Comparison of ENCODE assay signal across 15 cellular contexts in the genomic region with DNA sequence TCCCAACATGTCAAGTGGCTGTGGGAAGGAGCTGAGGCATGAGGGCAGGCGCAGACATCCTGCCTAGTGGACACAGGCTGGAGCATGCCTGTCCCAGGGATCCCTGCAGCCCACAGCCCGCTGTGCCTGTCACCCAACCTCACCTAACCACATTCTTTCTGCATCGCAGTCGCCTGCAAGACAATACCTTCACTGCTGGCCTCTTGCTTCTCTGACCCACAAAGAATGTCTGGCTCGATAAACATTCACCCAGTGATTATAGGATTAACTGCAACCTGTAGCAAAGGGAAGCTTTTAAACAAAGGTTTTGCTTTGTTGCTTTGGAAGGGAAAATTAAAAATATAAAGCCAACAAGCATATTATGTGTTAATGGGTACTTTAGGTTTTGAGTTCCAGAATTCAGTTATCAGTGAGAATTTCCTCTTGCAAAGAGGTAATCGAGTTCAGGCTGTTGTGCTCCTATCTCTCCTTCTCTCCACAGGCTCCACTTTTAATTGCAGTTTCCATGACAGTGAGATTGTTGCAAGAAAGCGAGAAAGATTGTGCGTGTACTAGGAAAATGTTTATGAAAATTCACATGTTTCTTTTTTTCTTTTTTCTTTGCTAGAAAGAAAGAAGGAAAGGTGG. TPM values are rescaled to one million over a fixed set of nuclear protein-coding genes. Genes with fewer than 3 reads are reported as not detected.
DNase-seq lines count a peak whose midpoint lies in the region; TF ChIP-seq lines count a peak whose summit lies in the region.
"Had no signal": no experiment of that assay in that cellular context is flagged by ENCODE, and none has a peak within 500 bp of the region (broad histone marks: within the 10 kb centered on the region; RNA-seq: fewer than 3 reads in every experiment).

No MANE protein-coding gene starts in this region.

- H3K9me3 ChIP-seq in tibial artery (peaks cover 0 to 3% (median 0%) of the 10 kb centered on the region in 3 donors), left ventricle myocardium inferior (replicated peaks) (peaks cover 6% of the 10 kb centered on the region)
- H3K9me3 ChIP-seq: gastrocnemius medialis had no signal

- peak; percentile 53 for DNase-seq in HK-2 (ENCODE audit: unreplicated experiment)
- DNase-seq in SW480 (ENCODE audit: low spot score), result peak; percentile 74
- DNase-seq in iPS-NIHi11 (ENCODE audit: low spot score), result peak; percentile 91
- DNase-seq in retinal pigment epithelial cell (ENCODE audit: low read depth), result peak; percentile 91
- no peak for DNase-seq in DMS153 (lab: John Stamatoyannopoulos, UW)
- DNase-seq in tibial artery, result no peak
- no peak for DNase-seq in left ventricle myocardium inferior
- DNase-seq: activated CD8-positive, alpha-beta memory T cell treated with anti-CD3 and anti-CD28 coated beads, Interleukin-2, amount 10 ng/mL, durations not matched to agents 7 days and 5 days; activated naive CD8-positive, alpha-beta T cell treated with anti-CD3 and anti-CD28 coated beads, Interleukin-2, amount 10 ng/mL, durations not matched to agents 7 days and 5 days; gastrocnemius medialis; SHP77; stimulated activated CD4-positive, alpha-beta T cell treated with anti-CD3 and anti-CD28 coated beads, Interleukin-4, amount 100 ng/mL, for 4 hours had no signal

- TF ChIP-seq CTCF in retinal pigment epithelial cell (conservative IDR thresholded peaks at IDR 0.05; ENCODE audit: low read depth, low read length), result no peak
- TF ChIP-seq CTCF in tibial artery (IDR thresholded peaks at IDR 0.05), result no peak
- TF ChIP-seq CTCF in left ventricle myocardium inferior (IDR thresholded peaks at IDR 0.05; ENCODE audit: borderline replicate concordance), result no peak

- intact Hi-C loops in tibial artery (cut with DNase I; ENCODE audit: low total_unique reads) (no loop called here), left ventricle myocardium inferior (cut with micrococcal nuclease) (no loop called here)

- H3K27ac ChIP-seq in tibial artery (no peak overlapping the region), left ventricle myocardium inferior (replicated peaks) (no peak overlapping the region)
- H3K27ac ChIP-seq: C4-2B, gastrocnemius medialis, HL-60 had no signal

- H3K4me3 ChIP-seq in retinal pigment epithelial cell (ENCODE audit: low read length) (no peak overlapping the region), tibial artery (no peak overlapping the region), left ventricle myocardium inferior (no peak overlapping the region)
- H3K4me3 ChIP-seq: gastrocnemius medialis, lung had no signal

- H3K36me3 ChIP-seq in tibial artery (no peaks in the 10 kb centered on the region), left ventricle myocardium inferior (no peaks in the 10 kb centered on the region)
- H3K36me3 ChIP-seq: gastrocnemius medialis had no signal

- H3K27me3 ChIP-seq in tibial artery (no peaks in the 10 kb centered on the region), left ventricle myocardium inferior (ENCODE audit: low read depth) (peaks cover 30% of the 10 kb centered on the region)
- H3K27me3 ChIP-seq: gastrocnemius medialis had no signal

- H3K4me1 ChIP-seq in tibial artery, result no peaks in the 10 kb centered on the region
- H3K4me1 ChIP-seq in left ventricle myocardium inferior, result no peaks in the 10 kb centered on the region

RNA-seq across cellular contexts. Expression of gene ZNF648, which starts 40.0 kb away (rescaled TPM):
- total RNA-seq in left ventricle myocardium inferior, result not detected
- total RNA-seq: activated CD8-positive, alpha-beta memory T cell treated with anti-CD3 and anti-CD28 coated beads, Interleukin-2, amount 10 ng/mL, durations not matched to agents 7 days and 5 days; activated naive CD8-positive, alpha-beta T cell treated with anti-CD3 and anti-CD28 coated beads, Interleukin-2, amount 10 ng/mL, durations not matched to agents 7 days and 5 days had no signal

Comparison
In these comparisons a context has a peak if more than half of its experiments do, and no peak if none do; other contexts are left out.
1. DNase-seq: peak in HK-2 (single experiment), SW480 (single experiment), iPS-NIHi11 (single experiment) and retinal pigment epithelial cell (single experiment); none in DMS153 (single experiment), tibial artery (0 of 2) and left ventricle myocardium inferior (single experiment).